Comparison of ENCODE assay signal across 29 cellular contexts in the genomic region with DNA sequence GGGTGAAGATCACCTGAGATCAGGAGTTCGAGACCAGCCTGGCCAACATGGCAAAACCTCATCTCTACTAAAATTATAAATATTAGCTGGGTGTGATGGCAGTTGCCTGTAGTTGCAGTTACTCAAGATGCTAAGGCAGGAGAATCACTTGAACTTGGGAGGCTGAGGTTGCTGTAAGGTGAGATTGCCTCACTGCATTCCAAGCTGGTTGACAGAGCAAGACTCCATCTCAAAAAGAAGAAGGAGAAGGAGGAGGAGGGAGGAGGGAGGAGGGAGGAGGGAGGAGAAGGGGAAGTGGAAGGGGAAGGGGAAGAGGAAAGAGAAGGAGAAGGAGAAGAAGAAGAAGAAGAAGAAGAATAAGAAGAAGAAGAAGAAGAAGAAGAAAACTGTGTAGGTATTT. TPM values are rescaled to one million over a fixed set of nuclear protein-coding genes. Genes with fewer than 3 reads are reported as not detected.
"Had no signal": no experiment of that assay in that cellular context is flagged by ENCODE, and none has a peak within 500 bp of the region (broad histone marks: within the 10 kb centered on the region; RNA-seq: fewer than 3 reads in every experiment).

No MANE protein-coding gene starts in this region.

- H3K27ac ChIP-seq: cardiac muscle cell, Peyer's patch, RWPE1, SJCRH30 had no signal

- H3K36me3 ChIP-seq: cardiac muscle cell, Peyer's patch, SJCRH30 had no signal

- H3K4me1 ChIP-seq: Peyer's patch, SJCRH30 had no signal

- H3K4me3 ChIP-seq: cardiac muscle cell, Peyer's patch, SJCRH30 had no signal

- H3K9me3 ChIP-seq: Peyer's patch, SJCRH30, SK-N-SH had no signal

- DNase-seq: activated B cell treated with CpG ODN at 0.5 μM for 24 hours; activated CD4-positive, alpha-beta T cell treated with anti-CD3 and anti-CD28 coated beads for 1 hour; activated CD4-positive, alpha-beta T cell treated with anti-CD3 and anti-CD28 coated beads, Interleukin-2, amount 10 ng/mL, durations not matched to agents 24 days and 14 days; activated CD4-positive, alpha-beta T cell treated with anti-CD3 and anti-CD28 coated beads, Interleukin-2, amount 50 U/mL, for 48 hours; activated CD8-positive, alpha-beta memory T cell treated with anti-CD3 and anti-CD28 coated beads, Interleukin-2, amount 10 ng/mL, durations not matched to agents 7 days and 5 days; activated effector memory CD4-positive, alpha-beta T cell treated with anti-CD3 and anti-CD28 coated beads, Interleukin-2, amount 50 U/mL, for 16 hours; activated naive CD4-positive, alpha-beta T cell treated with Interleukin-2 at 50 U/mL for 16 hours; activated naive CD8-positive, alpha-beta T cell treated with anti-CD3 and anti-CD28 coated beads, Interleukin-2, amount 50 U/mL, for 24 hours; activated T-cell treated with anti-CD3 and anti-CD28 coated beads, Interleukin-2, amount 50 U/mL, for 24 hours; amygdala; Karpas-422; MM.1S; NCI-H1105; NCI-H1436; NCI-H1694 treated with DMSO at 0.1 percent for 48 hours; NCI-H2029 treated with DMSO at 0.1 percent for 48 hours; NCI-H345; NCI-H510A treated with DMSO at 0.1 percent for 48 hours; NCI-H69; NK-92 treated with Interleukin-12 subunit alpha and Interleukin-12 subunit beta, amount 100 ng/mL, for 24 hours; Peyer's patch; Right ventricle myocardium superior; SJCRH30; SK-N-SH; T-helper 9 cell had no signal

- H3K27me3 ChIP-seq: cardiac muscle cell, Peyer's patch, SJCRH30 had no signal

RNA-seq across cellular contexts. Expression of gene RNASE10, which starts 17.0 kb away (rescaled TPM):
- total RNA-seq: cardiac muscle cell, Peyer's patch, SJCRH30 had no signal

RNA-seq across cellular contexts. Expression of gene RNASE9, which starts 38.5 kb away (rescaled TPM):
- total RNA-seq: activated B cell treated with CpG ODN at 0.5 μM for 24 hours; activated CD4-positive, alpha-beta T cell treated with anti-CD3 and anti-CD28 coated beads, Interleukin-2, amount 10 ng/mL, durations not matched to agents 24 days and 14 days; activated CD8-positive, alpha-beta memory T cell treated with anti-CD3 and anti-CD28 coated beads, Interleukin-2, amount 10 ng/mL, durations not matched to agents 7 days and 5 days; activated naive CD4-positive, alpha-beta T cell treated with anti-CD3 and anti-CD28 coated beads, Interleukin-2, amount 50 U/mL, for 72 hours; astrocyte; cardiac muscle cell; Peyer's patch; Right ventricle myocardium superior; SJCRH30 had no signal
